Comparison of ENCODE assay signal across 12 cellular contexts in the genomic region with DNA sequence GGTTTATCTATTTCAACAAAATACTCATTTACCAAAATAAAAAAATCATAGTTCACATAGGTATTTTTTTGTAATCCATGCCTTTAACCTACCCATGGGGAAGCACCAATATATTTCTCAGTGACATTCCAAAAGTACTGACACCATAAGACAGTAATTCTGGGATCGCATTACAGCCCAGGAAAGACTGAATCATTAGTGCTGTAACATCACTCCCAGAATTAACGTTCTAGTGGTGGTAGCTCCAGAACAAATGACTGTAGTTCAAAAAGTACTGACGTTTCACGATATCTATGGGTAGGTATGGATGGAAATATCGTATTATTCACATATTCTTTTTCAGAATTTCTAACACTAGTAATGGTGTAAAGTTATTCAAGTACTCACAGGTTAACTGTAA. TPM values are rescaled to one million over a fixed set of nuclear protein-coding genes. Genes with fewer than 3 reads are reported as not detected.
A peak's percentile ranks its signal among the peaks of the same experiment; 100 is the strongest.
DNase-seq lines count a peak whose midpoint lies in the region; ATAC-seq and TF ChIP-seq lines count a peak whose summit lies in the region.
"Had no signal": no experiment of that assay in that cellular context is flagged by ENCODE, and none has a peak within 500 bp of the region (broad histone marks: within the 10 kb centered on the region; RNA-seq: fewer than 3 reads in every experiment).

No MANE protein-coding gene starts in this region.

- no peaks in the 10 kb centered on the region for H3K27me3 ChIP-seq in osteoblast (ENCODE audit: insufficient read depth, low read length)

- H3K27ac ChIP-seq in osteoblast (ENCODE audit: low read depth, low read length), result peak overlapping the region; percentile 15

- H3K9me3 ChIP-seq in osteoblast (ENCODE audit: low read depth, low read length), result no peaks in the 10 kb centered on the region
- H3K9me3 ChIP-seq: Caco-2 had no signal

- H3K4me1 ChIP-seq in osteoblast (ENCODE audit: insufficient read depth, low read length), result peaks cover 24% of the 10 kb centered on the region

- ATAC-seq in HG03175 (IDR thresholded peaks at IDR 0.05; ENCODE audit: unreplicated experiment) (no peak), GM21390 (IDR thresholded peaks at IDR 0.05; ENCODE audit: unreplicated experiment) (no peak)

- DNase-seq in Daoy (ENCODE audit: low read depth) (peak; percentile 43), M059J (ENCODE audit: low read depth) (peak; percentile 52), choroid plexus epithelial cell (ENCODE audit: low read depth) (peak; percentile 83), osteoblast (ENCODE audit: insufficient read length, low spot score, missing footprints) (peak; percentile 71), NCI-H1105 treated with DMSO at 0.1 percent for 48 hours (lab: John Stamatoyannopoulos, UW) (no peak), NCI-H1105 (lab: John Stamatoyannopoulos, UW) (no peak)
- DNase-seq: Caco-2; NCI-H1930; NK-92 treated with Interleukin-12 subunit alpha and Interleukin-12 subunit beta, amount 100 ng/mL, for 24 hours; stimulated activated CD4-positive, alpha-beta T cell treated with anti-CD3 and anti-CD28 coated beads, Interleukin-12 subunit alpha, Interleukin-12 subunit beta, amount 100 ng/mL, for 4 hours had no signal

- H4K20me1 ChIP-seq in osteoblast (ENCODE audit: insufficient read depth, low read length), result no peaks in the 10 kb centered on the region

- no peak overlapping the region for H3K4me3 ChIP-seq in choroid plexus epithelial cell (ENCODE audit: low read depth, low read length)
- no peak overlapping the region for H3K4me3 ChIP-seq in osteoblast (ENCODE audit: insufficient read depth, low read length)

- no peak overlapping the region for H2AFZ ChIP-seq in osteoblast (ENCODE audit: low read length)

- no peak overlapping the region for H3K4me2 ChIP-seq in osteoblast (ENCODE audit: insufficient read depth, low read length)

- H3K79me2 ChIP-seq in osteoblast (ENCODE audit: insufficient read depth, low read length), result peaks cover 38% of the 10 kb centered on the region

- TF ChIP-seq CTCF in choroid plexus epithelial cell (conservative IDR thresholded peaks at IDR 0.05; ENCODE audit: low read depth, low read length) (no peak), osteoblast (IDR thresholded peaks at IDR 0.05; ENCODE audit: extremely low read depth, low read depth, low read length) (no peak)

- H3K36me3 ChIP-seq in osteoblast (ENCODE audit: insufficient read depth, low read length), result peaks cover 73% of the 10 kb centered on the region

RNA-seq across cellular contexts. Expression of a gene that starts 54.3 kb away (rescaled TPM):
- 0.29 and 1.3 TPM in 2 replicates for total RNA-seq in Daoy (2014; rRNA removed; shearing (Covaris generic))
- total RNA-seq in M059J (2014; rRNA removed; shearing (Covaris generic)), result 0.71 and 1.4 TPM in 2 replicates
- total RNA-seq in osteoblast, result 58.6 and 69.8 TPM in 2 replicates

Comparison
In these comparisons a context has a peak if more than half of its experiments do, and no peak if none do; other contexts are left out.
1. DNase-seq: peak in Daoy (single experiment), M059J (single experiment), choroid plexus epithelial cell (single experiment) and osteoblast (single experiment); none in NCI-H1105 treated with DMSO at 0.1 percent for 48 hours (single experiment) and NCI-H1105 (single experiment).
2. RNA of a gene that starts 54.3 kb away (total RNA-seq): 58.6 to 69.8 TPM in osteoblast; 0.71 to 1.4 TPM in M059J and 0.29 to 1.3 TPM in Daoy; every median in the first group is over 10 times any median in the second.